In genomic region chr1:228363686-228364067, GRCh38 we compare ENCODE assay signal across 18 cellular contexts. TPM values are rescaled to one million over a fixed set of nuclear protein-coding genes. Genes with fewer than 3 reads are reported as not detected.
DNase-seq lines count a peak whose midpoint lies in the region; ATAC-seq and TF ChIP-seq lines count a peak whose summit lies in the region.
"Had no signal": no experiment of that assay in that cellular context is flagged by ENCODE, and none has a peak within 500 bp of the region (broad histone marks: within the 10 kb centered on the region; RNA-seq: fewer than 3 reads in every experiment).

No MANE protein-coding gene starts in this region.

- no peaks in the 10 kb centered on the region for H3K36me3 Mint-ChIP-seq in WTC11
- H3K36me3 Mint-ChIP-seq in natural killer cell = no peaks in the 10 kb centered on the region
- H3K36me3 Mint-ChIP-seq: CD4-positive, CD25-positive, alpha-beta regulatory T cell had no signal

- WGBS in ovary, 3 donors = 70 to 87% (median 84%) methylated on average over 9 of the region's 9 CpGs

- no peaks in the 10 kb centered on the region for H3K9me3 ChIP-seq in ovary

- H3K27ac ChIP-seq in ovary = no peak overlapping the region

- CTCF ChIA-PET in WTC11 (lab: Charles Lee) = interaction anchor here (0.6 kb wide), 1 partner anchor 233 kb away, joined by 3 read pairs; no protein-coding TSS in a partner anchor

- intact Hi-C loops in left ventricle myocardium superior (cut with micrococcal nuclease) (no loop called here), ovary (cut with DNase I) (no loop called here), natural killer cell (cut with micrococcal nuclease) (no loop called here)

- no peak overlapping the region for H3K4me3 ChIP-seq in ovary

- peak; percentile 26 for DNase-seq in 8988T
- DNase-seq in WTC11 (ENCODE audit: low spot score) = peak; percentile 6
- peak; percentile 71 for DNase-seq in left ventricle myocardium superior
- DNase-seq in ovary = peak in 3 of 5 donors; percentile 10 to 35 (median 16)
- DNase-seq in natural killer cell = no peak
- DNase-seq in NCI-H1092 (lab: John Stamatoyannopoulos, UW) = no peak
- no peak for DNase-seq in NCI-H187 (lab: John Stamatoyannopoulos, UW)
- DNase-seq: CD4-positive, CD25-positive, alpha-beta regulatory T cell; KBM-7; MV-4-11; NCI-H1417 treated with DMSO at 0.1 percent for 48 hours; NCI-H2029 treated with DMSO at 0.1 percent for 48 hours; NCI-H2171 treated with DMSO at 0.1 percent for 48 hours; NCI-H446 treated with DMSO at 0.1 percent for 48 hours; PC-3 had no signal

- no peaks in the 10 kb centered on the region; the same call in 1 of the 2 replicates for H3K27me3 Mint-ChIP-seq in WTC11 (ENCODE audit: low read depth)
- no peaks in the 10 kb centered on the region for H3K27me3 Mint-ChIP-seq in natural killer cell (ENCODE audit: low read depth in 2 of 2)
- H3K27me3 Mint-ChIP-seq: CD4-positive, CD25-positive, alpha-beta regulatory T cell had no signal

- H3K4me3 Mint-ChIP-seq in WTC11 (no peak overlapping the region), natural killer cell (no peak overlapping the region)
- H3K4me3 Mint-ChIP-seq: CD4-positive, CD25-positive, alpha-beta regulatory T cell had no signal

- no peaks in the 10 kb centered on the region for H3K27me3 ChIP-seq in ovary

- POLR2A ChIA-PET in WTC11 (lab: Charles Lee) = no interaction called here

- H3K4me1 Mint-ChIP-seq in WTC11 = peaks cover 2% of the 10 kb centered on the region; the same call in 1 of the 2 replicates
- H3K4me1 Mint-ChIP-seq in natural killer cell = no peaks in the 10 kb centered on the region
- H3K4me1 Mint-ChIP-seq: CD4-positive, CD25-positive, alpha-beta regulatory T cell had no signal

- no peak for TF ChIP-seq POLR2A in ovary (IDR thresholded peaks at IDR 0.05)

- no peak overlapping the region for H3K27ac Mint-ChIP-seq in WTC11
- no peak overlapping the region for H3K27ac Mint-ChIP-seq in natural killer cell
- H3K27ac Mint-ChIP-seq: CD4-positive, CD25-positive, alpha-beta regulatory T cell had no signal

- ATAC-seq in WTC11 = no peak
- ATAC-seq in left ventricle myocardium superior = no peak
- ATAC-seq in GM19035 (IDR thresholded peaks at IDR 0.05; ENCODE audit: unreplicated experiment) = no peak
- ATAC-seq in natural killer cell = no peak
- ATAC-seq: HCT116, PC-3 had no signal

- H3K4me1 ChIP-seq in ovary (ENCODE audit: insufficient read depth) = no peaks in the 10 kb centered on the region

- H3K9me3 Mint-ChIP-seq in WTC11 = no peaks in the 10 kb centered on the region
- H3K9me3 Mint-ChIP-seq in natural killer cell = no peaks in the 10 kb centered on the region
- H3K9me3 Mint-ChIP-seq: CD4-positive, CD25-positive, alpha-beta regulatory T cell had no signal

- no peak for TF ChIP-seq CTCF in WTC11 (IDR thresholded peaks at IDR 0.05)
- TF ChIP-seq CTCF in ovary (IDR thresholded peaks at IDR 0.05) = no peak
- TF ChIP-seq CTCF in natural killer cell (IDR thresholded peaks at IDR 0.05) = no peak

- H3K36me3 ChIP-seq in ovary = no peaks in the 10 kb centered on the region

- TF ChIP-seq EP300 in ovary (IDR thresholded peaks at IDR 0.05) = no peak

TF ChIP-seq in WTC11, 78 proteins besides CTCF, POLR2A, EP300 and RAD21:
- TF ChIP-seq IRF1 (CRISPR knock-in tag; IDR thresholded peaks at IDR 0.05) (no peak), TEAD1 (CRISPR knock-in tag; IDR thresholded peaks at IDR 0.05) (no peak), MXD4 (CRISPR knock-in tag; IDR thresholded peaks at IDR 0.05; ENCODE audit: borderline replicate concordance) (no peak), ZNF219 (CRISPR knock-in tag; IDR thresholded peaks at IDR 0.05; ENCODE audit: borderline replicate concordance) (no peak), ZNF532 (CRISPR knock-in tag; IDR thresholded peaks at IDR 0.05; ENCODE audit: borderline replicate concordance) (no peak), NFYB (CRISPR knock-in tag; conservative IDR thresholded peaks at IDR 0.05; ENCODE audit: low read depth) (no peak)
- TF ChIP-seq, protein P1, sequence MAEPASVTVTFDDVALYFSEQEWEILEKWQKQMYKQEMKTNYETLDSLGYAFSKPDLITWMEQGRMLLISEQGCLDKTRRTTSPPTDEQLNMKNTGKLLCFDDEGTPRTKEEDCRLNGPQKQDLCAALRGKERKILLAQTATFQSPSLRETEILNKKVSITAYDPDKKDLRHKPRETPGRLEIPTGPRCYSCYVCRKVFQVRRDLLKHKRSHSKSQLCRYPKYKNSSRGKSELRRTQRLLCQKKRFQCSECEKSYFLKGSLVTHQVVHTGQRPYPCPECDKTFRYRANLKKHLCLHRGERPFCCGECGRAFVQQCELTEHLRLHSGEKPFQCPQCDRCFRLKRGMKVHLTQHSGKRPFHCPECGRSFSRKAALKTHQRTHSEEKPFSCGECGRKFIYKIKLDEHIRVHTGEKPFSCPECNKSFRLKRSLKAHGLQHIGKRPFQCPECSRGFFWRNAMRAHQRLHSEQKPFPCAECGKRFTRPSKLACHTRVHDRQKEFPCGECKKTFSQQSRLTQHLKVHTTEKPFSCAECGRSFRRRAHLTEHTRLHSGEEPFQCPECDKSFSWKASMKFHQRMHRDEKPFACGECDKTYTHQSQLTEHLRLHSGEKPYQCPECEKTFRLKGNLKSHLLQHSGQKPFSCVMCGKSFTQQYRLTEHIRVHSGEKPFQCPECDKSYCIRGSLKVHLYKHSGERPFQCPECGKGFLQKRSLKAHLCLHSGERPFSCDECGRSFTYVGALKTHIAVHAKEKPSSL (CRISPR knock-in tag; conservative IDR thresholded peaks at IDR 0.05) = no peak

RNA-seq across cellular contexts. Expression of gene TRIM11, which starts 43.0 kb away (rescaled TPM):
- 27.9 to 34.3 TPM (median 28.4 TPM) in 3 replicates for total RNA-seq in WTC11 (2021)
- 7.6 TPM for total RNA-seq in left ventricle myocardium superior
- 10 to 100 TPM; 15.2 to 24.1 (median 20.0) TPM for total RNA-seq in ovary
- 10 to 100 TPM in 1 of 2 donors, 1 to 10 TPM in 1; 2.4 to 10.3 TPM for polyA plus RNA-seq in ovary
- 10 to 100 TPM; 65.1 to 91.4 (median 83.2) TPM for total RNA-seq in natural killer cell

RNA-seq across cellular contexts. Expression of gene TRIM17, which starts 53.0 kb away (rescaled TPM):
- total RNA-seq in WTC11 (2021) = 1.5 to 2.7 TPM (median 2.6 TPM) in 3 replicates
- total RNA-seq in left ventricle myocardium superior = 0.50 TPM
- total RNA-seq in ovary = 1 to 10 TPM; 1.7 to 10.0 (median 3.1) TPM
- polyA plus RNA-seq in ovary = 1 to 10 TPM in 1 of 2 donors, under 1 TPM in 1; 0.72 to 1.4 TPM
- total RNA-seq in natural killer cell = 10 to 100 TPM in 1 of 3 donors, 1 to 10 TPM in 2; 8.0 to 13.4 (median 8.4) TPM
- total RNA-seq: PC-3, SK-MEL-5 had no signal

Comparison
In these comparisons a context has a peak if more than half of its experiments do, and no peak if none do; other contexts are left out.
1. DNase-seq: peak in 8988T (single experiment), WTC11 (single experiment), left ventricle myocardium superior (single experiment) and ovary (3 of 5); none in natural killer cell (single experiment), NCI-H1092 (single experiment) and NCI-H187 (0 of 2).